9 cellular contexts compared by ENCODE assay signal in genomic region chr7:101163281-101164070, GRCh38. TPM values are rescaled to one million over a fixed set of nuclear protein-coding genes. Genes with fewer than 3 reads are reported as not detected.
A peak's percentile ranks its signal among the peaks of the same experiment; 100 is the strongest.
DNase-seq lines count a peak whose midpoint lies in the region; ATAC-seq, FAIRE-seq and TF ChIP-seq lines count a peak whose summit lies in the region.
"Had no signal": no experiment of that assay in that cellular context is flagged by ENCODE, and none has a peak within 500 bp of the region (broad histone marks: within the 10 kb centered on the region; RNA-seq: fewer than 3 reads in every experiment).

No MANE protein-coding gene starts in this region.

- peak overlapping the region; percentile 48 for H3K4me3 ChIP-seq in AG10803 (ENCODE audit: low read length)
- peak overlapping the region; percentile 50 for H3K4me3 ChIP-seq in GM12875 (ENCODE audit: low read depth, low read length)
- H3K4me3 ChIP-seq in brain microvascular endothelial cell (ENCODE audit: low read depth, low read length): peak overlapping the region; percentile 24
- no peak overlapping the region for H3K4me3 ChIP-seq in mesendoderm (ENCODE audit: low read length)

- DNase-seq in AG10803 (ENCODE audit: low read depth): no peak
- DNase-seq in NCI-H774 (lab: John Stamatoyannopoulos, UW): peak; percentile 42
- DNase-seq in brain microvascular endothelial cell: no peak
- peak; percentile 60 for DNase-seq in mesendoderm
- no peak for DNase-seq in activated CD8-positive, alpha-beta memory T cell treated with anti-CD3 and anti-CD28 coated beads for 24 hours
- DNase-seq in D721Med (ENCODE audit: insufficient read length, low spot score): no peak

- H3K9ac ChIP-seq in mesendoderm (ENCODE audit: low read length): peak overlapping the region; percentile 58
- H3K9ac ChIP-seq: KMS-11 had no signal

- no peak overlapping the region for H2AK5ac ChIP-seq in mesendoderm (ENCODE audit: low read length)

- no peak overlapping the region for H4K8ac ChIP-seq in mesendoderm (ENCODE audit: low read depth, low read length)

- H3K79me2 ChIP-seq in mesendoderm (ENCODE audit: control insufficient read depth, insufficient read depth, low read length): no peaks in the 10 kb centered on the region

- FAIRE-seq in D721Med (lab: Jason Lieb, UNC): no peak

- H3K4me1 ChIP-seq in mesendoderm (ENCODE audit: control insufficient read depth, low read depth, low read length): peaks cover 5% of the 10 kb centered on the region

- H3K79me1 ChIP-seq in mesendoderm (ENCODE audit: low read length): no peaks in the 10 kb centered on the region

- no peak overlapping the region for H2BK15ac ChIP-seq in mesendoderm (replicated peaks; ENCODE audit: low read depth)

- in situ Hi-C loops in brain microvascular endothelial cell (cut with HindIII; ENCODE audit: low pct_ligation_motif_present, low sequenced_read_pairs): loop anchor here (25.0 kb wide), 1 partner anchor 124 kb away; no protein-coding TSS in a partner anchor

- H3K56ac ChIP-seq in mesendoderm (ENCODE audit: low read length): peak overlapping the region; percentile 86

- H2BK120ac ChIP-seq in mesendoderm (ENCODE audit: low read depth, low read length): no peak overlapping the region

- TF ChIP-seq CTCF in AG10803 (conservative IDR thresholded peaks at IDR 0.05; ENCODE audit: low read length) (no peak), GM12875 (IDR thresholded peaks at IDR 0.05; ENCODE audit: borderline replicate concordance, insufficient read depth, low read depth, low read length) (no peak), brain microvascular endothelial cell (IDR thresholded peaks at IDR 0.05; ENCODE audit: low read depth, low read length, missing control alignments) (no peak), D721Med (IDR thresholded peaks at IDR 0.05; ENCODE audit: insufficient read depth, missing control alignments) (no peak)

- no peak overlapping the region for H2BK5ac ChIP-seq in mesendoderm (ENCODE audit: low read length)

- H3K27ac ChIP-seq in brain microvascular endothelial cell (no peak overlapping the region), mesendoderm (ENCODE audit: low read depth, low read length) (no peak overlapping the region)
- H3K27ac ChIP-seq: KMS-11 had no signal

- H3K4ac ChIP-seq in mesendoderm (ENCODE audit: low read depth, low read length): no peak overlapping the region

- H3K18ac ChIP-seq in mesendoderm (ENCODE audit: low read length): no peak overlapping the region

- ATAC-seq in HG03378 (IDR thresholded peaks at IDR 0.05; ENCODE audit: unreplicated experiment): no peak

- peak overlapping the region; percentile 78 for H3K4me2 ChIP-seq in mesendoderm (ENCODE audit: low read length)
- H3K4me2 ChIP-seq: KMS-11 had no signal

- WGBS in mesendoderm (ENCODE audit: extremely low coverage, insufficient coverage, low lambda C conversion rate): no CpG with 5 or more reads among the region's 92 CpGs

- H3K27me3 ChIP-seq in brain microvascular endothelial cell (replicated peaks) (peaks cover 29% of the 10 kb centered on the region), mesendoderm (ENCODE audit: insufficient read depth, low read length, poor library complexity) (peaks cover 13% of the 10 kb centered on the region)

- H3K36me3 ChIP-seq in brain microvascular endothelial cell (replicated peaks) (peaks cover 16% of the 10 kb centered on the region), mesendoderm (ENCODE audit: control insufficient read depth, insufficient read depth, low read length) (no peaks in the 10 kb centered on the region)

- H3K23ac ChIP-seq in mesendoderm (ENCODE audit: low read length): peak overlapping the region; percentile 39

- no peak overlapping the region for H4K5ac ChIP-seq in mesendoderm (ENCODE audit: low read length)

RNA-seq across cellular contexts. Expression of gene VGF, which starts 1.9 kb away (rescaled TPM):
- polyA plus RNA-seq in mesendoderm (2013, experiment 1 of 2): 1.6 TPM
- 1.9 TPM for polyA plus RNA-seq in mesendoderm (2013, experiment 2 of 2)

RNA-seq across cellular contexts. Expression of gene AP1S1, which starts 9.2 kb away (rescaled TPM):
- polyA plus RNA-seq in mesendoderm (2013, experiment 1 of 2): 14.7 TPM
- polyA plus RNA-seq in mesendoderm (2013, experiment 2 of 2): 15.1 TPM

RNA-seq across cellular contexts. Expression of gene NAT16, which starts 16.6 kb away (rescaled TPM):
- not detected for polyA plus RNA-seq in mesendoderm (2013, experiment 1 of 2)
- not detected for polyA plus RNA-seq in mesendoderm (2013, experiment 2 of 2)

RNA-seq across cellular contexts. Expression of gene SERPINE1, which starts 36.6 kb away (rescaled TPM):
- polyA plus RNA-seq in mesendoderm (2013, experiment 1 of 2): 55.1 TPM
- 62.9 TPM for polyA plus RNA-seq in mesendoderm (2013, experiment 2 of 2)

RNA-seq across cellular contexts. Expression of gene MOGAT3, which starts 37.4 kb away (rescaled TPM):
- polyA plus RNA-seq in mesendoderm (2013, experiment 1 of 2): 0.07 TPM
- 0.06 TPM for polyA plus RNA-seq in mesendoderm (2013, experiment 2 of 2)

Comparison
In these comparisons a context has a peak if more than half of its experiments do, and no peak if none do; other contexts are left out.
1. DNase-seq: peak in NCI-H774 (single experiment) and mesendoderm (single experiment); none in AG10803 (single experiment), brain microvascular endothelial cell (single experiment), activated CD8-positive, alpha-beta memory T cell treated with anti-CD3 and anti-CD28 coated beads for 24 hours (single experiment) and D721Med (single experiment).